ENCODE assay signal across 20 cellular contexts in genomic region chr9:22144226-22144625, GRCh38.
"Had no signal": no experiment of that assay in that cellular context is flagged by ENCODE, and none has a peak within 500 bp of the region (broad histone marks: within the 10 kb centered on the region; RNA-seq: fewer than 3 reads in every experiment).

No MANE protein-coding gene starts in this region.

- H3K27me3 ChIP-seq: colonic mucosa, tibial nerve had no signal

- H3K4me3 ChIP-seq: colonic mucosa, lung, tibial nerve had no signal

- H3K4me1 ChIP-seq: colonic mucosa had no signal

- ATAC-seq: activated CD8-positive, alpha-beta T cell treated with anti-CD3 and anti-CD28 coated beads, Interleukin-2, amount 10 ng/mL, durations not matched to agents 7 days and 5 days; esophagus mucosa had no signal

- H3K27ac ChIP-seq: colonic mucosa, tibial nerve had no signal

- DNase-seq: activated CD4-positive, alpha-beta T cell treated with anti-CD3 and anti-CD28 coated beads, Interleukin-2, amount 10 ng/mL, durations not matched to agents 24 days and 14 days; activated CD4-positive, CD25-positive, alpha-beta regulatory T cell; activated CD8-positive, alpha-beta T cell treated with anti-CD3 and anti-CD28 coated beads, Interleukin-2, amount 10 ng/mL, durations not matched to agents 7 days and 5 days; activated naive CD4-positive, alpha-beta T cell treated with Interleukin-2 at 50 U/mL for 16 hours; activated naive CD8-positive, alpha-beta T cell treated with anti-CD3 and anti-CD28 coated beads, Interleukin-2, amount 10 ng/mL, durations not matched to agents 7 days and 5 days; activated T-cell treated with anti-CD3 and anti-CD28 coated beads, Interleukin-2, amount 50 U/mL, for 24 hours; colonic mucosa; foreskin melanocyte; glutamatergic neuron; hippocampal formation; islet precursor cell; nephron progenitor cell; nucleus accumbens; retina; stimulated activated CD4-positive, alpha-beta T cell treated with anti-CD3 and anti-CD28 coated beads, Interleukin-2, amount 100 ng/mL, for 24 hours; T-helper 1 cell; T-helper 9 cell had no signal

- H3K9me3 ChIP-seq: colonic mucosa, tibial nerve had no signal

- H3K36me3 ChIP-seq: colonic mucosa, tibial nerve had no signal
